In the genomic region with DNA sequence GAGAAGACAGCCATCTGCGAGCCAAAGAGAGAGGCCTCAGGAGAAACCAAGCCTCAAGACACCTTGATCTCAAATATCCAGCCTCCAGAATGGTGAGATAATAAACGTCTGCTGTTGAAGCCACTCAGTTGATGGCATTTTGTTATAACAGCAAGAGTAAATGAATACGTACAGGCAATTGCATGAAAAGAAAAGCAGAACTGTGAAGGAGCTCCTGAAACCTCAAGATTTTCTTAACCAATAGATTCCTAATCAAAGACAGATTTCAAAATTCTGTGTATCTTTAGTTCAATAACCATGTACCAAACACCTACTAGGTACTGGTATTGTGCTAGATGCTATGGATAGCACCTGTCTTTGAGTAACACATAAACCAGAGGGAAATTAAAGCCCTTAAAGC, we compare ENCODE assay signal across 11 cellular contexts.
"Had no signal": no experiment of that assay in that cellular context is flagged by ENCODE, and none has a peak within 500 bp of the region (broad histone marks: within the 10 kb centered on the region; RNA-seq: fewer than 3 reads in every experiment).

No MANE protein-coding gene starts in this region.

- H3K9me3 ChIP-seq: HAP-1 had no signal

- H3K4me1 ChIP-seq: HAP-1 had no signal

- H2AFZ ChIP-seq: GM23248, GM23338 had no signal

- ATAC-seq: GM23338, HCT116 had no signal

- H3K4me3 Mint-ChIP-seq: GM23338, H9, HFFc6 had no signal

- H3K4me2 ChIP-seq: GM23338 had no signal

- H3K9me3 Mint-ChIP-seq: GM23338, H9, HFFc6 had no signal

- H3K4me3 ChIP-seq: GM23248, GM23338, HAP-1 had no signal

- H3K36me3 ChIP-seq: HAP-1 had no signal

- H3K27ac Mint-ChIP-seq: HFFc6 had no signal

- H3K9ac ChIP-seq: GM23248 had no signal

- FAIRE-seq: H1, H54 had no signal

- DNase-seq: GM23248, GOT3, H7, H9, HCEC 1CT, HFFc6 had no signal

- H3K27ac ChIP-seq: GM23248 had no signal
